ENCODE assay signal across 7 cellular contexts in the genomic region with DNA sequence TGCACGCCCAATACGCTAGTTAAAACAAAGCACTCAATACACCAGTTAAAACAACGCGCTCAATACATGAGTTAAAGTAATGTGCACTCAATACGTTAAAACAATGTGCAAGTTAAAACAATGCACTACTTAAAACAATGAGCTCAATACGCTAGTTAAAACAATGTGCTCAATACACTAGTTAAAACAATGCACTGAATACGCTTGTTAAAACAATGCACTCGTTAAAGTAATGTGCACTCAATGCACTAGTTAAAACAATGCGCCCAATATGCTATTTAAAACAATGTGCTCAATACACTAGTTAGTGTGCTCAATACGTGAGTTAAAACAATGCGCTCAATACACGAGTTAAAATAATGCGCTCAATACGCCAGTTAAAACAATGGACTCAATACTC.
"Had no signal": no experiment of that assay in that cellular context is flagged by ENCODE, and none has a peak within 500 bp of the region (broad histone marks: within the 10 kb centered on the region; RNA-seq: fewer than 3 reads in every experiment).

No MANE protein-coding gene starts in this region.

- H3K27ac ChIP-seq: GM23248, HL-60 had no signal

- DNase-seq: GM23248, GOT3, H7, HFFc6, IMR-90 had no signal

- H3K4me1 ChIP-seq: HAP-1 had no signal

- H3K9me3 ChIP-seq: HAP-1 had no signal

- H3K4me3 Mint-ChIP-seq: HFFc6 had no signal

- H3K4me3 ChIP-seq: GM23248, HAP-1 had no signal
